37 cellular contexts compared by ENCODE assay signal in genomic region chr10:26251925-26252324, GRCh38. TPM values are rescaled to one million over a fixed set of nuclear protein-coding genes. Genes with fewer than 3 reads are reported as not detected.
"Had no signal": no experiment of that assay in that cellular context is flagged by ENCODE, and none has a peak within 500 bp of the region (broad histone marks: within the 10 kb centered on the region; RNA-seq: fewer than 3 reads in every experiment).

No MANE protein-coding gene starts in this region.

- H3K4me1 Mint-ChIP-seq: activated naive CD4-positive, alpha-beta T cell treated with anti-CD3 and anti-CD28 coated beads, Interleukin-2, amount 10 ng/mL, durations not matched to agents 7 days and 5 days; activated naive CD8-positive, alpha-beta T cell treated with anti-CD3 and anti-CD28 coated beads, Interleukin-2, amount 50 U/mL, for 24 hours; central memory CD8-positive, alpha-beta T cell had no signal

- H3K36me3 ChIP-seq: cardiac muscle cell, Peyer's patch, WERI-Rb-1 had no signal

- ATAC-seq: activated CD8-positive, alpha-beta T cell treated with anti-CD3 and anti-CD28 coated beads, Interleukin-2, amount 10 ng/mL, durations not matched to agents 7 days and 5 days; activated naive CD8-positive, alpha-beta T cell treated with anti-CD3 and anti-CD28 coated beads, Interleukin-2, amount 50 U/mL, for 24 hours; PC-3 had no signal

- H3K27me3 ChIP-seq: Peyer's patch had no signal

- H3K4me3 ChIP-seq: cardiac muscle cell, Peyer's patch, SK-N-MC had no signal

- DNase-seq: activated CD4-positive, alpha-beta T cell treated with anti-CD3 and anti-CD28 coated beads for 1 hour; activated CD4-positive, alpha-beta T cell treated with anti-CD3 and anti-CD28 coated beads for 48 hours; activated CD4-positive, alpha-beta T cell treated with anti-CD3 and anti-CD28 coated beads, Interleukin-2, amount 50 U/mL, for 48 hours; activated CD4-positive, CD25-positive, alpha-beta regulatory T cell; activated CD8-positive, alpha-beta memory T cell treated with anti-CD3 and anti-CD28 coated beads, Interleukin-2, amount 50 U/mL, for 48 hours; activated CD8-positive, alpha-beta T cell treated with anti-CD3 and anti-CD28 coated beads, Interleukin-2, amount 10 ng/mL, durations not matched to agents 7 days and 5 days; activated effector memory CD4-positive, alpha-beta T cell treated with Interleukin-2 at 50 U/mL for 16 hours; activated naive CD4-positive, alpha-beta T cell treated with anti-CD3 and anti-CD28 coated beads, Interleukin-2, amount 10 ng/mL, durations not matched to agents 7 days and 5 days; activated naive CD8-positive, alpha-beta T cell treated with anti-CD3 and anti-CD28 coated beads, Interleukin-2, amount 50 U/mL, for 24 hours; activated T-cell treated with anti-CD3 and anti-CD28 coated beads, Interleukin-2, amount 50 U/mL, for 48 hours; anterior cingulate cortex; Kasumi-1; KG1; MM.1S; MV-4-11; NCI-H1092; NCI-H1417; NCI-H146; NCI-H187 treated with DMSO at 0.1 percent for 48 hours; NCI-H2081; NCI-H345; NCI-H524 treated with DMSO at 0.1 percent for 48 hours; NK-92 treated with Interleukin-12 subunit alpha and Interleukin-12 subunit beta, amount 100 ng/mL, for 24 hours; PC-3; Peyer's patch; Right ventricle myocardium superior; RPMI8226; T1000; WERI-Rb-1 had no signal

- H3K4me3 Mint-ChIP-seq: activated CD8-positive, alpha-beta T cell treated with anti-CD3 and anti-CD28 coated beads, Interleukin-2, amount 10 ng/mL, durations not matched to agents 7 days and 5 days; activated naive CD4-positive, alpha-beta T cell treated with anti-CD3 and anti-CD28 coated beads, Interleukin-2, amount 10 ng/mL, durations not matched to agents 7 days and 5 days; activated naive CD8-positive, alpha-beta T cell; activated naive CD8-positive, alpha-beta T cell treated with anti-CD3 and anti-CD28 coated beads, Interleukin-2, amount 50 U/mL, for 24 hours; brain; central memory CD8-positive, alpha-beta T cell had no signal

- H3K9me3 Mint-ChIP-seq: activated naive CD4-positive, alpha-beta T cell treated with anti-CD3 and anti-CD28 coated beads, Interleukin-2, amount 10 ng/mL, durations not matched to agents 7 days and 5 days; activated naive CD8-positive, alpha-beta T cell treated with anti-CD3 and anti-CD28 coated beads, Interleukin-2, amount 50 U/mL, for 24 hours; central memory CD8-positive, alpha-beta T cell had no signal

- H3K27ac Mint-ChIP-seq: activated CD8-positive, alpha-beta T cell treated with anti-CD3 and anti-CD28 coated beads, Interleukin-2, amount 10 ng/mL, durations not matched to agents 7 days and 5 days; activated naive CD4-positive, alpha-beta T cell treated with anti-CD3 and anti-CD28 coated beads, Interleukin-2, amount 10 ng/mL, durations not matched to agents 7 days and 5 days; activated naive CD8-positive, alpha-beta T cell; activated naive CD8-positive, alpha-beta T cell treated with anti-CD3 and anti-CD28 coated beads, Interleukin-2, amount 50 U/mL, for 24 hours; brain had no signal

- H3K36me3 Mint-ChIP-seq: activated naive CD4-positive, alpha-beta T cell treated with anti-CD3 and anti-CD28 coated beads, Interleukin-2, amount 10 ng/mL, durations not matched to agents 7 days and 5 days; activated naive CD8-positive, alpha-beta T cell had no signal

RNA-seq across cellular contexts. Expression of gene GAD2, which starts 35.4 kb away (rescaled TPM):
- total RNA-seq: activated CD8-positive, alpha-beta T cell treated with anti-CD3 and anti-CD28 coated beads, Interleukin-2, amount 10 ng/mL, durations not matched to agents 7 days and 5 days; cardiac muscle cell; NCI-H460; PC-3; Peyer's patch; Right ventricle myocardium superior; T-helper 1 cell treated with Interleukin-12 subunit alpha and Interleukin-12 subunit beta and Interleukin-4 antibody, amounts not matched to agents 30 ng/mL and 1 ng/mL, for 36 hours; T-helper 2 cell treated with Interferon-gamma antibody and Interleukin-4, amounts not matched to agents 100 ng/mL and 5 ng/mL, for 36 hours had no signal
